Comparison of ENCODE assay signal across 22 cellular contexts in the genomic region with DNA sequence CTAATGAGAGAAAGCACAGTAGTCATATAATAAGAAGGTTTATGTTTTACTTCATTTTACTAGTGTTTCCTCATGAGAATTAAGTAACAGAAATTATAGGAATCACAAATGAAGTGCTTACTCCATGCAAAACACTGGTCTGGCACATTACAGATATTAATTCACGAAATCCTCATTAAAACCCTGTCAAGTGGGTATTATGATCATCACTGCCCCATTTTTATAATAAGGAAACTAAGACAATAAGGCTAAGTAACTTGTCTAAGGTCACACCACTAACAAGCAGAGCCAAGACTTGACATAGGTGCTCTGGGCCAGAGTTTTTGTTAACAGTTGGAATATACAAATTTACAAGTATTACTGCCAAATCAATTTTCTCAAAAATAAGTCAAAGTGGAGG.
DNase-seq lines count a peak whose midpoint lies in the region; ATAC-seq, FAIRE-seq and TF ChIP-seq lines count a peak whose summit lies in the region.
"Had no signal": no experiment of that assay in that cellular context is flagged by ENCODE, and none has a peak within 500 bp of the region (broad histone marks: within the 10 kb centered on the region; RNA-seq: fewer than 3 reads in every experiment).

No MANE protein-coding gene starts in this region.

- H3K79me2 ChIP-seq in PC-3 (ENCODE audit: low read length): peaks cover 100% of the 10 kb centered on the region

- H3K36me3 ChIP-seq in PC-3 (ENCODE audit: low read depth, low read length) (no peaks in the 10 kb centered on the region), neutrophil (no peaks in the 10 kb centered on the region), endodermal cell (ENCODE audit: control insufficient read depth, insufficient read depth, low read length) (peaks cover 4% of the 10 kb centered on the region)
- H3K36me3 ChIP-seq: left lung, upper lobe of right lung had no signal

- H3K4me3 Mint-ChIP-seq in activated T-cell treated with anti-CD3 and anti-CD28 coated beads, Interleukin-2, amount 50 U/mL, for 24 hours: no peak overlapping the region
- no peak overlapping the region for H3K4me3 Mint-ChIP-seq in endodermal cell
- no peak overlapping the region for H3K4me3 Mint-ChIP-seq in Calu3 (ENCODE audit: low read depth, unreplicated experiment)
- H3K4me3 Mint-ChIP-seq: activated CD4-positive, alpha-beta T cell treated with anti-CD3 and anti-CD28 coated beads, Interleukin-2, amount 10 ng/mL, durations not matched to agents 24 days and 14 days; stimulated activated naive B cell treated with anti-CD40 and anti-IgM and Interleukin-4, amounts not matched to agents 10 μg/mL and 1 μg/mL and 100 μg/mL, for 72 hours had no signal

- H3K4me1 Mint-ChIP-seq in activated T-cell treated with anti-CD3 and anti-CD28 coated beads, Interleukin-2, amount 50 U/mL, for 24 hours (ENCODE audit: low read depth): peaks cover 85% of the 10 kb centered on the region
- peaks cover 39% of the 10 kb centered on the region for H3K4me1 Mint-ChIP-seq in endodermal cell
- peaks cover 36% of the 10 kb centered on the region for H3K4me1 Mint-ChIP-seq in Calu3 (ENCODE audit: low read depth, unreplicated experiment)

- no peak for TF ChIP-seq EP300 in A549 (IDR thresholded peaks at IDR 0.05)

- no peak for TF ChIP-seq POLR2A in A549 (IDR thresholded peaks at IDR 0.05; ENCODE audit: low read length)

- H3K9me3 ChIP-seq in A549 (no peaks in the 10 kb centered on the region), PC-3 (ENCODE audit: low read length) (no peaks in the 10 kb centered on the region), neutrophil (no peaks in the 10 kb centered on the region), endodermal cell (ENCODE audit: control insufficient read depth, low read length) (no peaks in the 10 kb centered on the region)
- H3K9me3 ChIP-seq: left lung, upper lobe of right lung had no signal

- H3K27me3 Mint-ChIP-seq in activated T-cell treated with anti-CD3 and anti-CD28 coated beads, Interleukin-2, amount 50 U/mL, for 24 hours: no peaks in the 10 kb centered on the region
- H3K27me3 Mint-ChIP-seq in endodermal cell (ENCODE audit: insufficient read depth) (no peaks in the 10 kb centered on the region), Calu3 (ENCODE audit: unreplicated experiment) (no peaks in the 10 kb centered on the region)
- H3K27me3 Mint-ChIP-seq: activated CD4-positive, alpha-beta T cell treated with anti-CD3 and anti-CD28 coated beads, Interleukin-2, amount 10 ng/mL, durations not matched to agents 24 days and 14 days; progenitor cell of endocrine pancreas; stimulated activated naive B cell treated with anti-CD40 and anti-IgM and Interleukin-4, amounts not matched to agents 10 μg/mL and 1 μg/mL and 100 μg/mL, for 72 hours had no signal

- peak overlapping the region; percentile 42 for H3K27ac Mint-ChIP-seq in activated T-cell treated with anti-CD3 and anti-CD28 coated beads, Interleukin-2, amount 50 U/mL, for 24 hours
- H3K27ac Mint-ChIP-seq in endodermal cell (no peak overlapping the region), Calu3 (ENCODE audit: unreplicated experiment) (no peak overlapping the region)
- H3K27ac Mint-ChIP-seq: activated CD4-positive, alpha-beta T cell treated with anti-CD3 and anti-CD28 coated beads, Interleukin-2, amount 10 ng/mL, durations not matched to agents 24 days and 14 days; progenitor cell of endocrine pancreas; stimulated activated naive B cell treated with anti-CD40 and anti-IgM and Interleukin-4, amounts not matched to agents 10 μg/mL and 1 μg/mL and 100 μg/mL, for 72 hours had no signal

- H3K9ac ChIP-seq in PC-3 (ENCODE audit: low read length) (no peak overlapping the region), endodermal cell (ENCODE audit: extremely low read depth, low read length, poor library complexity, severe bottlenecking) (no peak overlapping the region)
- H3K9ac ChIP-seq: GM23248 had no signal

- no peaks in the 10 kb centered on the region for H3K9me2 ChIP-seq in PC-3 (replicated peaks; ENCODE audit: low read length)

- no peak for TF ChIP-seq RAD21 in A549 (conservative IDR thresholded peaks at IDR 0.05 in 1 of 2, IDR thresholded peaks at IDR 0.05 in 1 of 2)

- TF ChIP-seq CTCF in A549 (IDR thresholded peaks at IDR 0.05): no peak
- no peak for TF ChIP-seq CTCF in PC-3 (conservative IDR thresholded peaks at IDR 0.05; ENCODE audit: low read depth, low read length)
- no peak for TF ChIP-seq CTCF in neutrophil (IDR thresholded peaks at IDR 0.05)
- no peak for TF ChIP-seq CTCF in endodermal cell (conservative IDR thresholded peaks at IDR 0.05)
- no peak for TF ChIP-seq CTCF in Calu3 (IDR thresholded peaks at IDR 0.05; ENCODE audit: unreplicated experiment)

- H3K4me3 ChIP-seq in A549 (no peak overlapping the region), PC-3 (ENCODE audit: low read length) (no peak overlapping the region), neutrophil (ENCODE audit: low read depth in 1 of 2, low read length in 1 of 2) (no peak overlapping the region), endodermal cell (ENCODE audit: low read length) (no peak overlapping the region)
- H3K4me3 ChIP-seq: GM23248, left lung, upper lobe of right lung had no signal

- WGBS in A549 (ENCODE audit: missing lambda C conversion rate): 86% methylated on average over 1 of the region's 1 CpG
- WGBS in endodermal cell (ENCODE audit: insufficient coverage in 1 of 2, insufficient read length in 1 of 2), 2 experiments: 86 to 100% methylated on average over 1 of the region's 1 CpG

- POLR2A ChIA-PET in A549 (lab: Yijun Ruan, JAX) (no interaction called here), PC-3 (lab: Charles Lee; ENCODE audit: unreplicated experiment) (no interaction called here)

- H3F3A ChIP-seq in PC-3 (ENCODE audit: low read length, unreplicated experiment): peaks cover 7% of the 10 kb centered on the region

- DNase-seq in activated T-cell treated with anti-CD3 and anti-CD28 coated beads, Interleukin-2, amount 50 U/mL, for 24 hours: no peak
- no peak for DNase-seq in activated T-cell treated with anti-CD3 and anti-CD28 coated beads, Interleukin-2, amount 50 U/mL, for 1 hour
- DNase-seq in A549 (ENCODE audit: low read depth in 1 of 2, low spot score in 1 of 2): no peak
- DNase-seq in PC-3: no peak
- DNase-seq in endodermal cell: no peak
- no peak for DNase-seq in NCI-H2171 (lab: John Stamatoyannopoulos, UW)
- no peak for DNase-seq in Calu3
- DNase-seq: activated CD4-positive, alpha-beta T cell treated with anti-CD3 and anti-CD28 coated beads, Interleukin-2, amount 10 ng/mL, durations not matched to agents 24 days and 14 days; activated T-cell treated with anti-CD3 and anti-CD28 coated beads, Interleukin-2, amount 50 U/mL, for 48 hours; GM23248; IMR-90; left lung; NCI-H1092; NCI-H1694 treated with DMSO at 0.1 percent for 48 hours; nucleus accumbens; RPMI8226; stimulated activated naive B cell treated with anti-CD40 and anti-IgM and Interleukin-4, amounts not matched to agents 10 μg/mL and 1 μg/mL and 100 μg/mL, for 72 hours; substantia nigra; upper lobe of right lung had no signal

- peaks cover 57% of the 10 kb centered on the region for H4K20me1 ChIP-seq in PC-3 (ENCODE audit: low read length)

- no peak overlapping the region for H2AFZ ChIP-seq in PC-3 (ENCODE audit: low read length)
- H2AFZ ChIP-seq: GM23248 had no signal

- H3K36me3 Mint-ChIP-seq in activated T-cell treated with anti-CD3 and anti-CD28 coated beads, Interleukin-2, amount 50 U/mL, for 24 hours (ENCODE audit: low read depth): peaks cover 24% of the 10 kb centered on the region
- H3K36me3 Mint-ChIP-seq in endodermal cell (ENCODE audit: low read depth) (peaks cover 5% of the 10 kb centered on the region), Calu3 (ENCODE audit: insufficient read depth, unreplicated experiment) (peaks cover 9% of the 10 kb centered on the region)

- intact Hi-C loops in PC-3 (cut with micrococcal nuclease): no loop called here
- intact Hi-C loops in Calu3 (cut with micrococcal nuclease; ENCODE audit: unreplicated experiment): no loop called here

- H3K4me1 ChIP-seq in A549 (peaks cover 37% of the 10 kb centered on the region), PC-3 (ENCODE audit: insufficient read depth, low read length) (peaks cover 31% of the 10 kb centered on the region), neutrophil (ENCODE audit: control insufficient read depth in 1 of 2, insufficient read depth in 1 of 2, low read depth in 1 of 2, low read length in 1 of 2) (peaks cover 11 to 27% of the 10 kb centered on the region in 2 experiments), endodermal cell (ENCODE audit: control insufficient read depth, insufficient read depth, low read length) (peaks cover 6% of the 10 kb centered on the region)

- H3K4me2 ChIP-seq in A549: peak overlapping the region; percentile 45; the same call in 2 of the 3 replicates
- peak overlapping the region; percentile 43; the same call in 1 of the 2 replicates for H3K4me2 ChIP-seq in PC-3 (ENCODE audit: low read length)

- CTCF ChIA-PET in A549 (lab: Yijun Ruan, JAX): interaction anchor here (0.6 to 4.2 kb wide), 8 partner anchors 8 to 177 kb away, joined by 3 to 22 read pairs (median 4); a partner anchor contains a TSS
- CTCF ChIA-PET in PC-3 (lab: Charles Lee): interaction anchor here (0.6 kb wide), 1 partner anchor 23 kb away, joined by 3 read pairs; no protein-coding TSS in a partner anchor
- CTCF ChIA-PET in Calu3 (lab: Charles Lee): interaction anchor here (1.2 kb wide), 1 partner anchor 9 kb away, joined by 4 read pairs; no protein-coding TSS in a partner anchor

- H3K9me3 Mint-ChIP-seq in activated T-cell treated with anti-CD3 and anti-CD28 coated beads, Interleukin-2, amount 50 U/mL, for 24 hours: no peaks in the 10 kb centered on the region
- H3K9me3 Mint-ChIP-seq in endodermal cell (no peaks in the 10 kb centered on the region), Calu3 (ENCODE audit: low read depth, unreplicated experiment) (no peaks in the 10 kb centered on the region)
- H3K9me3 Mint-ChIP-seq: activated CD4-positive, alpha-beta T cell treated with anti-CD3 and anti-CD28 coated beads, Interleukin-2, amount 10 ng/mL, durations not matched to agents 24 days and 14 days; stimulated activated naive B cell treated with anti-CD40 and anti-IgM and Interleukin-4, amounts not matched to agents 10 μg/mL and 1 μg/mL and 100 μg/mL, for 72 hours had no signal

- ATAC-seq in A549 (no peak), PC-3 (no peak)
- ATAC-seq: upper lobe of right lung had no signal

- H3K27ac ChIP-seq in A549 (peak overlapping the region in 1 of 2 experiments; percentile 21; a peak in 1 of 6 replicates), PC-3 (ENCODE audit: low read length) (no peak overlapping the region), neutrophil (peak overlapping the region; percentile 1), endodermal cell (ENCODE audit: low read depth, low read length) (no peak overlapping the region)
- H3K27ac ChIP-seq: epithelial cell of prostate, GM23248, left lung, upper lobe of right lung had no signal

- no peak for FAIRE-seq in A549 (lab: Jason Lieb, UNC)

- H3K27me3 ChIP-seq in PC-3 (ENCODE audit: low read length) (no peaks in the 10 kb centered on the region), neutrophil (no peaks in the 10 kb centered on the region), endodermal cell (ENCODE audit: control insufficient read depth, insufficient read depth, low read length, poor library complexity, severe bottlenecking) (no peaks in the 10 kb centered on the region)
- H3K27me3 ChIP-seq: left lung, upper lobe of right lung had no signal

- BruUV-seq in PC-3 (replicated peaks; lab: Mats Ljungman, UMichigan): no TSS peak
- no TSS peak for BruUV-seq in Calu3 (replicated peaks; lab: Mats Ljungman, UMichigan)
